Comparison of ENCODE assay signal across 14 cellular contexts in genomic region chr7:136513744-136514143, GRCh38.
DNase-seq lines count a peak whose midpoint lies in the region; TF ChIP-seq lines count a peak whose summit lies in the region.
"Had no signal": no experiment of that assay in that cellular context is flagged by ENCODE, and none has a peak within 500 bp of the region (broad histone marks: within the 10 kb centered on the region; RNA-seq: fewer than 3 reads in every experiment).

No MANE protein-coding gene starts in this region.

- H3K27me3 Mint-ChIP-seq in HFFc6 (ENCODE audit: insufficient read depth), result no peaks in the 10 kb centered on the region; the same call in 1 of the 2 replicates
- H3K27me3 Mint-ChIP-seq: B cell; CD4-positive, alpha-beta T cell had no signal

- no peaks in the 10 kb centered on the region; the same call in 1 of the 2 replicates for H3K36me3 Mint-ChIP-seq in HFFc6 (ENCODE audit: low read depth)
- H3K36me3 Mint-ChIP-seq: CD8-positive, alpha-beta T cell had no signal

- no peak for TF ChIP-seq CTCF in HFFc6 (IDR thresholded peaks at IDR 0.05)

- H3K4me1 Mint-ChIP-seq in HFFc6 (ENCODE audit: low read depth), result no peaks in the 10 kb centered on the region
- H3K4me1 Mint-ChIP-seq: B cell had no signal

- peaks cover 24% of the 10 kb centered on the region for H3K9me3 Mint-ChIP-seq in HFFc6

- no peak overlapping the region for H3K27ac Mint-ChIP-seq in HFFc6
- H3K27ac Mint-ChIP-seq: B cell; CD4-positive, alpha-beta T cell; CD8-positive, alpha-beta T cell had no signal

- no peak overlapping the region for H3K4me3 Mint-ChIP-seq in HFFc6
- H3K4me3 Mint-ChIP-seq: B cell; CD4-positive, alpha-beta T cell; CD8-positive, alpha-beta T cell had no signal

- DNase-seq in NCI-H82 (lab: John Stamatoyannopoulos, UW) (peak; percentile 10), NCI-H82 treated with DMSO at 0.1 percent for 48 hours (lab: John Stamatoyannopoulos, UW; ENCODE audit: unreplicated experiment) (no peak), D341Med (ENCODE audit: low spot score) (peak; percentile 8), SK-N-DZ (ENCODE audit: low spot score) (peak; percentile 34), HFFc6 (no peak), NCI-H1694 treated with DMSO at 0.1 percent for 48 hours (lab: John Stamatoyannopoulos, UW) (no peak)
- DNase-seq: AML-193; Caco-2; Calu3; CD4-positive, alpha-beta T cell; CD8-positive, alpha-beta T cell; DMS79 treated with DMSO at 0.1 percent for 48 hours; GF-D8 had no signal

Comparison
In these comparisons a context has a peak if more than half of its experiments do, and no peak if none do; other contexts are left out.
1. DNase-seq: peak in NCI-H82 (single experiment), D341Med (single experiment) and SK-N-DZ (single experiment); none in NCI-H82 treated with DMSO at 0.1 percent for 48 hours (single experiment), HFFc6 (single experiment) and NCI-H1694 treated with DMSO at 0.1 percent for 48 hours (single experiment).